8 cellular contexts compared by ENCODE assay signal in genomic region chr17:42312035-42312284, GRCh38. TPM values are rescaled to one million over a fixed set of nuclear protein-coding genes. Genes with fewer than 3 reads are reported as not detected.
A peak's percentile ranks its signal among the peaks of the same experiment; 100 is the strongest.
DNase-seq lines count a peak whose midpoint lies in the region; ATAC-seq and TF ChIP-seq lines count a peak whose summit lies in the region.

No MANE protein-coding gene starts in this region.

- H3K9me3 ChIP-seq in left ventricle myocardium inferior (replicated peaks) (no peaks in the 10 kb centered on the region), vagina (no peaks in the 10 kb centered on the region)

- no peak for TF ChIP-seq POLR2A in vagina (IDR thresholded peaks at IDR 0.05)

- H3K27ac Mint-ChIP-seq in central memory CD8-positive, alpha-beta T cell (ENCODE audit: low read depth): peak overlapping the region; percentile 83
- peak overlapping the region; percentile 67 to 85 for H3K27ac Mint-ChIP-seq in natural killer cell treated with Interleukin-12 subunit alpha and Interleukin-12 subunit beta and Interleukin-15 and Interleukin-18, amount 100 ng/mL, for 72 hours

- H3K9me3 Mint-ChIP-seq in central memory CD8-positive, alpha-beta T cell: no peaks in the 10 kb centered on the region
- H3K9me3 Mint-ChIP-seq in natural killer cell treated with Interleukin-12 subunit alpha and Interleukin-12 subunit beta and Interleukin-15 and Interleukin-18, amount 100 ng/mL, for 72 hours: no peaks in the 10 kb centered on the region

- H3K4me1 Mint-ChIP-seq in central memory CD8-positive, alpha-beta T cell: peaks cover 43% of the 10 kb centered on the region
- H3K4me1 Mint-ChIP-seq in natural killer cell treated with Interleukin-12 subunit alpha and Interleukin-12 subunit beta and Interleukin-15 and Interleukin-18, amount 100 ng/mL, for 72 hours (ENCODE audit: low read depth in 2 of 2): peaks cover 17 to 45% of the 10 kb centered on the region in 2 donors

- ATAC-seq in left cardiac atrium: no peak
- ATAC-seq in central memory CD8-positive, alpha-beta T cell (replicated peaks; ENCODE audit: extremely low read depth, poor library complexity, severe bottlenecking): no peak
- ATAC-seq in natural killer cell treated with Interleukin-12 subunit alpha and Interleukin-12 subunit beta and Interleukin-15 and Interleukin-18, amount 100 ng/mL, for 72 hours: no peak
- ATAC-seq in GM18868 (IDR thresholded peaks at IDR 0.05; ENCODE audit: unreplicated experiment): no peak

- H3K36me3 ChIP-seq in left ventricle myocardium inferior: peaks cover 70% of the 10 kb centered on the region
- peaks cover 0 to 29% of the 10 kb centered on the region in 2 donors for H3K36me3 ChIP-seq in vagina

- TF ChIP-seq CTCF in left ventricle myocardium inferior (IDR thresholded peaks at IDR 0.05; ENCODE audit: borderline replicate concordance): no peak
- no peak for TF ChIP-seq CTCF in vagina (IDR thresholded peaks at IDR 0.05)

- peak overlapping the region; percentile 52 for H3K4me3 Mint-ChIP-seq in central memory CD8-positive, alpha-beta T cell
- peak overlapping the region; percentile 17 for H3K4me3 Mint-ChIP-seq in natural killer cell treated with Interleukin-12 subunit alpha and Interleukin-12 subunit beta and Interleukin-15 and Interleukin-18, amount 100 ng/mL, for 72 hours

- H3K4me1 ChIP-seq in left ventricle myocardium inferior (peaks cover 55% of the 10 kb centered on the region), vagina (peaks cover 38% of the 10 kb centered on the region)

- peak overlapping the region; percentile 88 for H3K27ac ChIP-seq in left ventricle myocardium inferior (replicated peaks)
- peak overlapping the region; percentile 92 for H3K27ac ChIP-seq in vagina

- intact Hi-C loops in left ventricle myocardium inferior (cut with micrococcal nuclease) (no loop called here), left cardiac atrium (cut with DNase I) (loop anchor here in 1 of 2 donors (10.0 kb wide), 1 partner anchor 203 kb away; no protein-coding TSS in a partner anchor), vagina (cut with DNase I) (no loop called here)

- peaks cover 43% of the 10 kb centered on the region for H3K36me3 Mint-ChIP-seq in central memory CD8-positive, alpha-beta T cell (ENCODE audit: insufficient read depth)
- no peaks in the 10 kb centered on the region for H3K36me3 Mint-ChIP-seq in natural killer cell treated with Interleukin-12 subunit alpha and Interleukin-12 subunit beta and Interleukin-15 and Interleukin-18, amount 100 ng/mL, for 72 hours

- no peaks in the 10 kb centered on the region for H3K27me3 Mint-ChIP-seq in central memory CD8-positive, alpha-beta T cell
- H3K27me3 Mint-ChIP-seq in natural killer cell treated with Interleukin-12 subunit alpha and Interleukin-12 subunit beta and Interleukin-15 and Interleukin-18, amount 100 ng/mL, for 72 hours: no peaks in the 10 kb centered on the region

- H3K27me3 ChIP-seq in left ventricle myocardium inferior (ENCODE audit: low read depth): no peaks in the 10 kb centered on the region
- no peaks in the 10 kb centered on the region for H3K27me3 ChIP-seq in vagina

- no peak for DNase-seq in left ventricle myocardium inferior
- no peak for DNase-seq in left cardiac atrium
- DNase-seq in central memory CD8-positive, alpha-beta T cell (ENCODE audit: low spot score in 2 of 2): no peak
- no peak for DNase-seq in natural killer cell treated with Interleukin-12 subunit alpha and Interleukin-12 subunit beta and Interleukin-15 and Interleukin-18, amount 100 ng/mL, for 72 hours (ENCODE audit: low spot score)
- DNase-seq in vagina (ENCODE audit: extremely low spot score in 2 of 2): no peak
- no peak for DNase-seq in islet precursor cell
- DNase-seq in NCI-H1694 (lab: John Stamatoyannopoulos, UW): no peak

- peak overlapping the region; percentile 50 for H3K4me3 ChIP-seq in left ventricle myocardium inferior
- peak overlapping the region in 1 of 2 donors; percentile 38 for H3K4me3 ChIP-seq in vagina

RNA-seq across cellular contexts. Expression of gene STAT5A, which starts 23.7 kb away (rescaled TPM):
- total RNA-seq in left ventricle myocardium inferior: 16.7 TPM
- 10 to 100 TPM; 38.1 to 40.6 TPM for total RNA-seq in left cardiac atrium
- 100 to 1,000 TPM; 187 to 392 TPM for total RNA-seq in natural killer cell treated with Interleukin-12 subunit alpha and Interleukin-12 subunit beta and Interleukin-15 and Interleukin-18, amount 100 ng/mL, for 72 hours
- total RNA-seq in vagina: 38.3 TPM

RNA-seq across cellular contexts. Expression of gene STAT5B, which starts 35.8 kb away (rescaled TPM):
- 30.7 TPM for total RNA-seq in left ventricle myocardium inferior
- total RNA-seq in left cardiac atrium: 10 to 100 TPM; 42.4 to 46.2 TPM
- 100 to 1,000 TPM; 131 to 209 TPM for total RNA-seq in natural killer cell treated with Interleukin-12 subunit alpha and Interleukin-12 subunit beta and Interleukin-15 and Interleukin-18, amount 100 ng/mL, for 72 hours
- total RNA-seq in vagina: 74.6 TPM
